1 cellular context compared by ENCODE assay signal in the genomic region with DNA sequence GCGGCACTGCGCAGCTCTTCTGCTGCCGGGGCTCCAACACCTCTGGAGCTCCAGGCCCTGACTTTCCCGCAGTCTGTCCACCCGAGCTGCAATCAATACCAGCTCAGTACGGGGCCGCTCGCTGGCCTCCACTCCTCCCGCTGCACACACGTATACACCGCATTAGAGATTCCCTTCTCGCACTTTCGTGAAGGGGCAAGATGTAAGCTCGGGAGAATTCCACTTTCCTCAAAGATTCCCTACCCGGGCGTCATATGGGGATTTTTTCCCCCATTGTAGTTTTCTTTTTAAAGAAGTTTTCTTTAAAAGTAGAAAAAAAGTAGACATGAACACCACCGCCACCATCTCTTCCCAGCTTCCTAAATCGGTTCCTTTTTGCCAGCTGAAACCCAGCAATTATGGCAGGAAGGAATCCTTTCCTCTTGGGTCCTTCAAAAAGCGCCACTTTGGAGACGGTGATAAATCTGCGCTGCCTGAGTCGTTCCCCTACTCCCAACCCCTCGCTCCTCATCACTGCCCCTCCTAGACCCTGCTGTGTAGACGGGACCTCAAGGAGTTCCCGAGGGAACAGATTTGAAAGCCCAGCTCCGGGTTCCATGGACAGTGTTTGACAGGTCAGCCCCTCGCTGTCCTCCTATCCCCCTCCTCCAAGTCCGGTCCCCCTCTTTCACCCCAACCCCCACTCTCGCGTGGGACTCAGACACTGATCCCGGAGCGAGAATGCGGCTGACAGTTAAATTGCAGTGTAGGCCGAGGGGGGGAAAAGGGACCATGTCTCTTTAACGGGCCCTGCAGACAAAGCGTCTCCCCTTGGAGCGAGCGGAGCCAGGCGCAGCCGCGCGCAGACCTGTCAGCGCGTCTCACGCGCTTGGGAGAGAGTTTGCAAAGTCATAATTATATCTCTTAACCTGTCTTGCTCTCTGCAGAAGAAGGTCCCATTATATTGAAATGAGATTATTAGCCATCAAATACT.
TF ChIP-seq lines count a peak whose summit lies in the region.

No MANE protein-coding gene starts in this region.

TF ChIP-seq in neural cell, 6 proteins besides CTCF, POLR2A, EP300 and RAD21 (continued from another document):
- TF ChIP-seq, protein P1, sequence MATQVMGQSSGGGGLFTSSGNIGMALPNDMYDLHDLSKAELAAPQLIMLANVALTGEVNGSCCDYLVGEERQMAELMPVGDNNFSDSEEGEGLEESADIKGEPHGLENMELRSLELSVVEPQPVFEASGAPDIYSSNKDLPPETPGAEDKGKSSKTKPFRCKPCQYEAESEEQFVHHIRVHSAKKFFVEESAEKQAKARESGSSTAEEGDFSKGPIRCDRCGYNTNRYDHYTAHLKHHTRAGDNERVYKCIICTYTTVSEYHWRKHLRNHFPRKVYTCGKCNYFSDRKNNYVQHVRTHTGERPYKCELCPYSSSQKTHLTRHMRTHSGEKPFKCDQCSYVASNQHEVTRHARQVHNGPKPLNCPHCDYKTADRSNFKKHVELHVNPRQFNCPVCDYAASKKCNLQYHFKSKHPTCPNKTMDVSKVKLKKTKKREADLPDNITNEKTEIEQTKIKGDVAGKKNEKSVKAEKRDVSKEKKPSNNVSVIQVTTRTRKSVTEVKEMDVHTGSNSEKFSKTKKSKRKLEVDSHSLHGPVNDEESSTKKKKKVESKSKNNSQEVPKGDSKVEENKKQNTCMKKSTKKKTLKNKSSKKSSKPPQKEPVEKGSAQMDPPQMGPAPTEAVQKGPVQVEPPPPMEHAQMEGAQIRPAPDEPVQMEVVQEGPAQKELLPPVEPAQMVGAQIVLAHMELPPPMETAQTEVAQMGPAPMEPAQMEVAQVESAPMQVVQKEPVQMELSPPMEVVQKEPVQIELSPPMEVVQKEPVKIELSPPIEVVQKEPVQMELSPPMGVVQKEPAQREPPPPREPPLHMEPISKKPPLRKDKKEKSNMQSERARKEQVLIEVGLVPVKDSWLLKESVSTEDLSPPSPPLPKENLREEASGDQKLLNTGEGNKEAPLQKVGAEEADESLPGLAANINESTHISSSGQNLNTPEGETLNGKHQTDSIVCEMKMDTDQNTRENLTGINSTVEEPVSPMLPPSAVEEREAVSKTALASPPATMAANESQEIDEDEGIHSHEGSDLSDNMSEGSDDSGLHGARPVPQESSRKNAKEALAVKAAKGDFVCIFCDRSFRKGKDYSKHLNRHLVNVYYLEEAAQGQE (IDR thresholded peaks at IDR 0.05; ENCODE audit: borderline replicate concordance): no peak
